In the genomic region with DNA sequence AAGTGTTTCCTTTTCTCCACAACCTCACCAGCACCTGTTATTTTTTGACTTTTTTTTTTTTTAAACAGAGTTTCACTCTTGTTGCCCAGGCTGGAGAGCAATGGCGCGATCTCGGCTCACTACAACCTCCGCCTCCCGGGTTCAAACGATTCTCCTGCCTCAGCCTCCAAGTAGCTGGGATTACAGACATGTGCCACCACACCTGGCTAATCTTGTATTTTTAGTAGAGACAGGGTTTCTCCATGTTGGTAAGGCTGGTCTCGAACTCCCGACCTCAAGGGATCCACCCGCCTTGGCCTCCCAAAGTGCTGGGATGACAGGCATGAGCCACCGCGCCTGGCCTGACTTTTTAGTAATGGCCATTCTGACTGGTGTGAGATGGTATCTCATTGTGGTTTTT, we compare ENCODE assay signal across 6 cellular contexts.
A peak's percentile ranks its signal among the peaks of the same experiment; 100 is the strongest.
DNase-seq lines count a peak whose midpoint lies in the region; ATAC-seq and TF ChIP-seq lines count a peak whose summit lies in the region.
"Not testable (repeated sequence)": the region's sequence is repeated elsewhere in the genome, so short reads cannot be mapped to it uniquely, and the experiment has no call there.

No MANE protein-coding gene starts in this region.

- H3K4me1 ChIP-seq in OCI-LY3 (ENCODE audit: low read length): peaks cover 94% of the 10 kb centered on the region

- H3K27ac Mint-ChIP-seq in activated CD4-positive, alpha-beta T cell treated with anti-CD3 and anti-CD28 coated beads for 36 hours: peak overlapping the region; percentile 24
- peak overlapping the region; percentile 17 for H3K27ac Mint-ChIP-seq in activated CD8-positive, alpha-beta memory T cell treated with anti-CD3 and anti-CD28 coated beads, Interleukin-2, amount 10 ng/mL, durations not matched to agents 7 days and 5 days
- H3K27ac Mint-ChIP-seq in activated naive CD4-positive, alpha-beta T cell treated with anti-CD3 and anti-CD28 coated beads, Interleukin-2, amount 50 U/mL, for 24 hours: peak overlapping the region; percentile 41
- peak overlapping the region; percentile 88 for H3K27ac Mint-ChIP-seq in memory B cell

- H3K4me3 Mint-ChIP-seq in activated CD4-positive, alpha-beta T cell treated with anti-CD3 and anti-CD28 coated beads for 36 hours; activated CD8-positive, alpha-beta memory T cell treated with anti-CD3 and anti-CD28 coated beads, Interleukin-2, amount 10 ng/mL, durations not matched to agents 7 days and 5 days; activated naive CD4-positive, alpha-beta T cell treated with anti-CD3 and anti-CD28 coated beads, Interleukin-2, amount 50 U/mL, for 24 hours; memory B cell: not testable (repeated sequence)

- not testable (repeated sequence) for H3K4me2 ChIP-seq in OCI-LY3 (ENCODE audit: low read length)

- CTCF ChIA-PET in activated CD4-positive, alpha-beta T cell treated with anti-CD3 and anti-CD28 coated beads for 36 hours (lab: Charles Lee): not testable (repeated sequence)
- CTCF ChIA-PET in activated CD8-positive, alpha-beta memory T cell treated with anti-CD3 and anti-CD28 coated beads, Interleukin-2, amount 10 ng/mL, durations not matched to agents 7 days and 5 days (lab: Charles Lee): interaction anchor here (0.9 to 2.8 kb wide), 4 partner anchors 35 to 126 kb away, joined by 3 to 9 read pairs (median 6); no protein-coding TSS in a partner anchor

- not testable (repeated sequence) for H3K4me3 ChIP-seq in OCI-LY3 (ENCODE audit: low read length)

- H3K9me3 Mint-ChIP-seq in activated CD4-positive, alpha-beta T cell treated with anti-CD3 and anti-CD28 coated beads for 36 hours (ENCODE audit: low read depth); activated CD8-positive, alpha-beta memory T cell treated with anti-CD3 and anti-CD28 coated beads, Interleukin-2, amount 10 ng/mL, durations not matched to agents 7 days and 5 days (ENCODE audit: low read depth); activated naive CD4-positive, alpha-beta T cell treated with anti-CD3 and anti-CD28 coated beads, Interleukin-2, amount 50 U/mL, for 24 hours; memory B cell: not testable (repeated sequence)

- peaks cover 86% of the 10 kb centered on the region for H3K4me1 Mint-ChIP-seq in activated CD4-positive, alpha-beta T cell treated with anti-CD3 and anti-CD28 coated beads for 36 hours
- peaks cover 90% of the 10 kb centered on the region for H3K4me1 Mint-ChIP-seq in activated CD8-positive, alpha-beta memory T cell treated with anti-CD3 and anti-CD28 coated beads, Interleukin-2, amount 10 ng/mL, durations not matched to agents 7 days and 5 days
- peaks cover 78% of the 10 kb centered on the region for H3K4me1 Mint-ChIP-seq in activated naive CD4-positive, alpha-beta T cell treated with anti-CD3 and anti-CD28 coated beads, Interleukin-2, amount 50 U/mL, for 24 hours
- peaks cover 73% of the 10 kb centered on the region for H3K4me1 Mint-ChIP-seq in memory B cell

- H3K9ac ChIP-seq in OCI-LY3 (ENCODE audit: low read length): peak overlapping the region; percentile 87; the same call in 1 of the 2 replicates

- TF ChIP-seq CTCF in OCI-LY3 (IDR thresholded peaks at IDR 0.05; ENCODE audit: low read depth, low read length): not testable (repeated sequence)

- not testable (repeated sequence) for H3K27me3 Mint-ChIP-seq in activated CD4-positive, alpha-beta T cell treated with anti-CD3 and anti-CD28 coated beads for 36 hours; activated CD8-positive, alpha-beta memory T cell treated with anti-CD3 and anti-CD28 coated beads, Interleukin-2, amount 10 ng/mL, durations not matched to agents 7 days and 5 days; activated naive CD4-positive, alpha-beta T cell treated with anti-CD3 and anti-CD28 coated beads, Interleukin-2, amount 50 U/mL, for 24 hours; memory B cell

- not testable (repeated sequence) for ATAC-seq in activated CD4-positive, alpha-beta T cell treated with anti-CD3 and anti-CD28 coated beads for 36 hours; activated CD8-positive, alpha-beta memory T cell treated with anti-CD3 and anti-CD28 coated beads, Interleukin-2, amount 10 ng/mL, durations not matched to agents 7 days and 5 days; memory B cell (ENCODE audit: low read depth)

- not testable (repeated sequence) for H3K9me3 ChIP-seq in OCI-LY3 (ENCODE audit: insufficient read depth, low read length)

- not testable (repeated sequence) for H2AFZ ChIP-seq in OCI-LY3 (ENCODE audit: low read depth, low read length)

- H3K27me3 ChIP-seq in OCI-LY3 (ENCODE audit: low read depth, low read length): not testable (repeated sequence)

- not testable (repeated sequence) for H4K20me1 ChIP-seq in OCI-LY3 (ENCODE audit: insufficient read depth, low read length)

- DNase-seq in activated CD4-positive, alpha-beta T cell treated with anti-CD3 and anti-CD28 coated beads for 36 hours; memory B cell (ENCODE audit: low spot score in 2 of 2): not testable (repeated sequence)
- DNase-seq in activated CD8-positive, alpha-beta memory T cell treated with anti-CD3 and anti-CD28 coated beads, Interleukin-2, amount 10 ng/mL, durations not matched to agents 7 days and 5 days: peak; percentile 35
- peak; percentile 24 for DNase-seq in stimulated activated CD8-positive, alpha-beta memory T cell treated with anti-CD3 and anti-CD28 coated beads, Interleukin-4, amount 100 ng/mL, for 48 hours

- not testable (repeated sequence) for H3K36me3 ChIP-seq in OCI-LY3 (replicated peaks; ENCODE audit: low read depth, low read length)

- POLR2A ChIA-PET in activated CD4-positive, alpha-beta T cell treated with anti-CD3 and anti-CD28 coated beads for 36 hours (lab: Charles Lee): not testable (repeated sequence)

- H3K36me3 Mint-ChIP-seq in activated CD4-positive, alpha-beta T cell treated with anti-CD3 and anti-CD28 coated beads for 36 hours (ENCODE audit: low read depth); activated naive CD4-positive, alpha-beta T cell treated with anti-CD3 and anti-CD28 coated beads, Interleukin-2, amount 50 U/mL, for 24 hours; memory B cell: not testable (repeated sequence)
- H3K36me3 Mint-ChIP-seq in activated CD8-positive, alpha-beta memory T cell treated with anti-CD3 and anti-CD28 coated beads, Interleukin-2, amount 10 ng/mL, durations not matched to agents 7 days and 5 days: peaks cover 19% of the 10 kb centered on the region

- intact Hi-C loops in activated CD4-positive, alpha-beta T cell treated with anti-CD3 and anti-CD28 coated beads for 36 hours (cut with DNase I, micrococcal nuclease): not testable (repeated sequence)

- not testable (repeated sequence) for H3K79me2 ChIP-seq in OCI-LY3 (ENCODE audit: low read length)

- peak overlapping the region; percentile 99 for H3K27ac ChIP-seq in OCI-LY3 (ENCODE audit: low read length)

Comparison
In these comparisons a context has a peak if more than half of its experiments do, and no peak if none do; other contexts are left out.
1. H3K27ac Mint-ChIP-seq: peak in every context shown above with its lines; median percentile 88 in memory B cell; 41 in activated naive CD4-positive, alpha-beta T cell treated with anti-CD3 and anti-CD28 coated beads, Interleukin-2, amount 50 U/mL, for 24 hours; 24 in activated CD4-positive, alpha-beta T cell treated with anti-CD3 and anti-CD28 coated beads for 36 hours; 17 in activated CD8-positive, alpha-beta memory T cell treated with anti-CD3 and anti-CD28 coated beads, Interleukin-2, amount 10 ng/mL, durations not matched to agents 7 days and 5 days.